8 cellular contexts compared by ENCODE assay signal in genomic region chr2:111119004-111119846, GRCh38. TPM values are rescaled to one million over a fixed set of nuclear protein-coding genes. Genes with fewer than 3 reads are reported as not detected.
DNase-seq lines count a peak whose midpoint lies in the region; ATAC-seq lines count a peak whose summit lies in the region.

No MANE protein-coding gene starts in this region.

- peak; percentile 62 for DNase-seq in activated CD4-positive, alpha-beta T cell treated with anti-CD3 and anti-CD28 coated beads for 36 hours
- DNase-seq in activated CD4-positive, alpha-beta T cell treated with anti-CD3 and anti-CD28 coated beads for 1 hour = no peak
- peak; percentile 33 for DNase-seq in central memory CD4-positive, alpha-beta T cell
- DNase-seq in SIG-M5 (lab: John Stamatoyannopoulos, UW) = no peak
- DNase-seq in HK-2 (ENCODE audit: unreplicated experiment) = no peak

- CTCF ChIA-PET in activated CD4-positive, alpha-beta T cell treated with anti-CD3 and anti-CD28 coated beads for 36 hours (lab: Charles Lee) = no interaction called here

- H3K9ac ChIP-seq in mucosa of rectum (ENCODE audit: low read depth in 1 of 2, low read length in 2 of 2) = peak overlapping the region; percentile 63 to 87

- peaks cover 38% of the 10 kb centered on the region in 2 donors for H3K4me1 ChIP-seq in mucosa of rectum (ENCODE audit: control insufficient read depth in 2 of 2, insufficient read depth in 2 of 2, low read length in 2 of 2)
- H3K4me1 ChIP-seq in thymus (ENCODE audit: control insufficient read depth, insufficient read depth, low read length) = peaks cover 19% of the 10 kb centered on the region

- peaks cover 20% of the 10 kb centered on the region for H3K27me3 Mint-ChIP-seq in activated CD4-positive, alpha-beta T cell treated with anti-CD3 and anti-CD28 coated beads for 36 hours

- H3K36me3 ChIP-seq in mucosa of rectum (ENCODE audit: control insufficient read depth in 2 of 2, insufficient read depth in 2 of 2, low read length in 2 of 2) (peaks cover 6% of the 10 kb centered on the region in 2 donors), thymus (ENCODE audit: control insufficient read depth, insufficient read depth) (peaks cover 7% of the 10 kb centered on the region)

- POLR2A ChIA-PET in activated CD4-positive, alpha-beta T cell treated with anti-CD3 and anti-CD28 coated beads for 36 hours (lab: Charles Lee) = no interaction called here

- no peaks in the 10 kb centered on the region for H3K9me3 Mint-ChIP-seq in activated CD4-positive, alpha-beta T cell treated with anti-CD3 and anti-CD28 coated beads for 36 hours (ENCODE audit: low read depth)

- no peak for ATAC-seq in activated CD4-positive, alpha-beta T cell treated with anti-CD3 and anti-CD28 coated beads for 36 hours
- ATAC-seq in GM18868 (IDR thresholded peaks at IDR 0.05; ENCODE audit: unreplicated experiment) = no peak

- H3K27me3 ChIP-seq in mucosa of rectum (ENCODE audit: control insufficient read depth in 2 of 2, insufficient read depth in 2 of 2, low read length in 2 of 2) = peaks cover 0 to 15% of the 10 kb centered on the region in 2 donors
- peaks cover 46% of the 10 kb centered on the region for H3K27me3 ChIP-seq in thymus (ENCODE audit: control insufficient read depth, insufficient read depth)

- WGBS in thymus = 2% methylated on average over 75 of the region's 75 CpGs

- peak overlapping the region; percentile 83 for H3K27ac Mint-ChIP-seq in activated CD4-positive, alpha-beta T cell treated with anti-CD3 and anti-CD28 coated beads for 36 hours

- peaks cover 57% of the 10 kb centered on the region for H3K4me1 Mint-ChIP-seq in activated CD4-positive, alpha-beta T cell treated with anti-CD3 and anti-CD28 coated beads for 36 hours

- H3K27ac ChIP-seq in mucosa of rectum (ENCODE audit: low read depth in 2 of 2, low read length in 2 of 2) = peak overlapping the region; percentile 89 to 92
- peak overlapping the region; percentile 66 for H3K27ac ChIP-seq in thymus (ENCODE audit: low read depth)

- H3K4me3 ChIP-seq in mucosa of rectum (ENCODE audit: low read length in 2 of 2) = peak overlapping the region; percentile 72 to 80
- H3K4me3 ChIP-seq in thymus (ENCODE audit: low read length) = peak overlapping the region; percentile 77

- H3K9me3 ChIP-seq in mucosa of rectum (ENCODE audit: control insufficient read depth in 2 of 2, low read length in 2 of 2) (no peaks in the 10 kb centered on the region), thymus (ENCODE audit: control insufficient read depth) (no peaks in the 10 kb centered on the region)

- intact Hi-C loops in activated CD4-positive, alpha-beta T cell treated with anti-CD3 and anti-CD28 coated beads for 36 hours (cut with DNase I, micrococcal nuclease) = loop anchor here (2.0 to 10.0 kb wide), 4 partner anchors 260 to 586 kb away; no protein-coding TSS in a partner anchor

- H3K4me3 Mint-ChIP-seq in activated CD4-positive, alpha-beta T cell treated with anti-CD3 and anti-CD28 coated beads for 36 hours = peak overlapping the region; percentile 90

- peaks cover 14% of the 10 kb centered on the region for H3K36me3 Mint-ChIP-seq in activated CD4-positive, alpha-beta T cell treated with anti-CD3 and anti-CD28 coated beads for 36 hours (ENCODE audit: low read depth)

RNA-seq across cellular contexts. Expression of gene BCL2L11, which starts 1.5 kb away (rescaled TPM):
- 10 to 100 TPM; 18.2 to 28.6 TPM for total RNA-seq in activated CD4-positive, alpha-beta T cell treated with anti-CD3 and anti-CD28 coated beads for 36 hours
- 47.6 TPM for polyA plus RNA-seq in thymus

Comparison
In these comparisons a context has a peak if more than half of its experiments do, and no peak if none do; other contexts are left out.
1. DNase-seq: peak in activated CD4-positive, alpha-beta T cell treated with anti-CD3 and anti-CD28 coated beads for 36 hours (single experiment) and central memory CD4-positive, alpha-beta T cell (single experiment); none in activated CD4-positive, alpha-beta T cell treated with anti-CD3 and anti-CD28 coated beads for 1 hour (single experiment), SIG-M5 (single experiment) and HK-2 (single experiment).